In the genomic region with DNA sequence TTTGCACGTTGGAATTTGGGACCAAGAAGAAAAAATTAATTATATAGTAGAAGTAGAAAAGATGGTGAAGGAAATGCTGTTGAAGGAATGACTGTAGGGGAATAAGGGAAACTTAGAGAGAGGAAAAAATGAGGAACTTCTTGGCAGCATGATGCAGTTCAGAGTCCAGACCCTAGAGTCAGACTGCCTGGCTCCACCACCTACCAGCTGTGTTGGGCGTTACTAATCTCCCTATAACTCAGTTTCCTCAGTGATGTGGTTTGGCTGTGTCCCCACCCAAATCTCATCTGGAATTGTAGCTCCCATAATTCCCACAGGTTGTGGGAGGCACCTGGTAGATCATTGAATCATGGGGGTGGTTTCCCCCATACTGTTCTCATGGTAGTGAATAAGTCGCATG, we compare ENCODE assay signal across 9 cellular contexts. TPM values are rescaled to one million over a fixed set of nuclear protein-coding genes. Genes with fewer than 3 reads are reported as not detected.
"Had no signal": no experiment of that assay in that cellular context is flagged by ENCODE, and none has a peak within 500 bp of the region (broad histone marks: within the 10 kb centered on the region; RNA-seq: fewer than 3 reads in every experiment).

No MANE protein-coding gene starts in this region.

- H3K27ac Mint-ChIP-seq: HFFc6 had no signal

- ATAC-seq: HCT116, K562 had no signal

- DNase-seq: GM23248, GOT3, H7, HFFc6, IMR-90 had no signal

- H3K4me3 Mint-ChIP-seq: HFFc6 had no signal

RNA-seq across cellular contexts. Expression of a gene that starts 1.3 kb away (rescaled TPM):
- total RNA-seq: GM23248, H7, HFFc6, HT-29, IMR-90, K562 had no signal

RNA-seq across cellular contexts. Expression of a gene that starts 45.0 kb away (rescaled TPM):
- total RNA-seq: GM23248, H4, H7, HFFc6, IMR-90 had no signal
